2 cellular contexts compared by ENCODE assay signal in genomic region chr6:104959453-104959858, GRCh38.
TF ChIP-seq lines count a peak whose summit lies in the region.

No MANE protein-coding gene starts in this region.

TF ChIP-seq in GM23338, 12 proteins besides CTCF, POLR2A, EP300 and RAD21:
- TF ChIP-seq ZNF331 (CRISPR knock-in tag; IDR thresholded peaks at IDR 0.05; ENCODE audit: low read depth) = no peak
- no peak for TF ChIP-seq EZH2 (IDR thresholded peaks at IDR 0.05; ENCODE audit: low read depth, unreplicated experiment)
- no peak for TF ChIP-seq POLR2AphosphoS5 (IDR thresholded peaks at IDR 0.05; ENCODE audit: low read depth)
- TF ChIP-seq EZH2phosphoT487 (IDR thresholded peaks at IDR 0.05; ENCODE audit: unreplicated experiment) = no peak
- no peak for TF ChIP-seq CREB1 (CRISPR knock-in tag; IDR thresholded peaks at IDR 0.05; ENCODE audit: low read depth)
- no peak for TF ChIP-seq STAT1 (IDR thresholded peaks at IDR 0.05; ENCODE audit: unreplicated experiment)
- no peak for TF ChIP-seq JUNB (IDR thresholded peaks at IDR 0.05; ENCODE audit: unreplicated experiment)
- TF ChIP-seq ZNF114 (CRISPR knock-in tag; IDR thresholded peaks at IDR 0.05) = no peak
- TF ChIP-seq, protein P1, sequence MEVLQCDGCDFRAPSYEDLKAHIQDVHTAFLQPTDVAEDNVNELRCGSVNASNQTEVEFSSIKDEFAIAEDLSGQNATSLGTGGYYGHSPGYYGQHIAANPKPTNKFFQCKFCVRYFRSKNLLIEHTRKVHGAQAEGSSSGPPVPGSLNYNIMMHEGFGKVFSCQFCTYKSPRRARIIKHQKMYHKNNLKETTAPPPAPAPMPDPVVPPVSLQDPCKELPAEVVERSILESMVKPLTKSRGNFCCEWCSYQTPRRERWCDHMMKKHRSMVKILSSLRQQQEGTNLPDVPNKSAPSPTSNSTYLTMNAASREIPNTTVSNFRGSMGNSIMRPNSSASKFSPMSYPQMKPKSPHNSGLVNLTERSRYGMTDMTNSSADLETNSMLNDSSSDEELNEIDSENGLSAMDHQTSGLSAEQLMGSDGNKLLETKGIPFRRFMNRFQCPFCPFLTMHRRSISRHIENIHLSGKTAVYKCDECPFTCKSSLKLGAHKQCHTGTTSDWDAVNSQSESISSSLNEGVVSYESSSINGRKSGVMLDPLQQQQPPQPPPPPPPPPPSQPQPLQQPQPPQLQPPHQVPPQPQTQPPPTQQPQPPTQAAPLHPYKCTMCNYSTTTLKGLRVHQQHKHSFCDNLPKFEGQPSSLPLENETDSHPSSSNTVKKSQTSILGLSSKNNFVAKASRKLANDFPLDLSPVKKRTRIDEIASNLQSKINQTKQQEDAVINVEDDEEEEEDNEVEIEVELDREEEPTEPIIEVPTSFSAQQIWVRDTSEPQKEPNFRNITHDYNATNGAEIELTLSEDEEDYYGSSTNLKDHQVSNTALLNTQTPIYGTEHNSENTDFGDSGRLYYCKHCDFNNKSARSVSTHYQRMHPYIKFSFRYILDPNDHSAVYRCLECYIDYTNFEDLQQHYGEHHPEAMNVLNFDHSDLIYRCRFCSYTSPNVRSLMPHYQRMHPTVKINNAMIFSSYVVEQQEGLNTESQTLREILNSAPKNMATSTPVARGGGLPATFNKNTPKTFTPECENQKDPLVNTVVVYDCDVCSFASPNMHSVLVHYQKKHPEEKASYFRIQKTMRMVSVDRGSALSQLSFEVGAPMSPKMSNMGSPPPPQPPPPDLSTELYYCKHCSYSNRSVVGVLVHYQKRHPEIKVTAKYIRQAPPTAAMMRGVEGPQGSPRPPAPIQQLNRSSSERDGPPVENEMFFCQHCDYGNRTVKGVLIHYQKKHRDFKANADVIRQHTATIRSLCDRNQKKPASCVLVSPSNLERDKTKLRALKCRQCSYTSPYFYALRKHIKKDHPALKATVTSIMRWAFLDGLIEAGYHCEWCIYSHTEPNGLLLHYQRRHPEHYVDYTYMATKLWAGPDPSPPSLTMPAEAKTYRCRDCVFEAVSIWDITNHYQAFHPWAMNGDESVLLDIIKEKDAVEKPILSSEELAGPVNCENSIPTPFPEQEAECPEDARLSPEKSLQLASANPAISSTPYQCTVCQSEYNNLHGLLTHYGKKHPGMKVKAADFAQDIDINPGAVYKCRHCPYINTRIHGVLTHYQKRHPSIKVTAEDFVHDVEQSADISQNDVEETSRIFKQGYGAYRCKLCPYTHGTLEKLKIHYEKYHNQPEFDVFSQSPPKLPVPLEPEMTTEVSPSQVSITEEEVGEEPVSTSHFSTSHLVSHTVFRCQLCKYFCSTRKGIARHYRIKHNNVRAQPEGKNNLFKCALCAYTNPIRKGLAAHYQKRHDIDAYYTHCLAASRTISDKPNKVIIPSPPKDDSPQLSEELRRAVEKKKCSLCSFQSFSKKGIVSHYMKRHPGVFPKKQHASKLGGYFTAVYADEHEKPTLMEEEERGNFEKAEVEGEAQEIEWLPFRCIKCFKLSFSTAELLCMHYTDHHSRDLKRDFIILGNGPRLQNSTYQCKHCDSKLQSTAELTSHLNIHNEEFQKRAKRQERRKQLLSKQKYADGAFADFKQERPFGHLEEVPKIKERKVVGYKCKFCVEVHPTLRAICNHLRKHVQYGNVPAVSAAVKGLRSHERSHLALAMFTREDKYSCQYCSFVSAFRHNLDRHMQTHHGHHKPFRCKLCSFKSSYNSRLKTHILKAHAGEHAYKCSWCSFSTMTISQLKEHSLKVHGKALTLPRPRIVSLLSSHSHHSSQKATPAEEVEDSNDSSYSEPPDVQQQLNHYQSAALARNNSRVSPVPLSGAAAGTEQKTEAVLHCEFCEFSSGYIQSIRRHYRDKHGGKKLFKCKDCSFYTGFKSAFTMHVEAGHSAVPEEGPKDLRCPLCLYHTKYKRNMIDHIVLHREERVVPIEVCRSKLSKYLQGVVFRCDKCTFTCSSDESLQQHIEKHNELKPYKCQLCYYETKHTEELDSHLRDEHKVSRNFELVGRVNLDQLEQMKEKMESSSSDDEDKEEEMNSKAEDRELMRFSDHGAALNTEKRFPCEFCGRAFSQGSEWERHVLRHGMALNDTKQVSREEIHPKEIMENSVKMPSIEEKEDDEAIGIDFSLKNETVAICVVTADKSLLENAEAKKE (CRISPR knock-in tag; IDR thresholded peaks at IDR 0.05) = no peak
- TF ChIP-seq REST (IDR thresholded peaks at IDR 0.05; ENCODE audit: unreplicated experiment) = no peak
- no peak for TF ChIP-seq ETS1 (IDR thresholded peaks at IDR 0.05)
- TF ChIP-seq NANOG (IDR thresholded peaks at IDR 0.05; ENCODE audit: borderline replicate concordance) = no peak

TF ChIP-seq in H1, 55 proteins besides CTCF, POLR2A, EP300 and RAD21:
- TF ChIP-seq CBX5 (IDR thresholded peaks at IDR 0.05; ENCODE audit: low read depth, low read length) = no peak
- no peak for TF ChIP-seq TCF12 (IDR thresholded peaks at IDR 0.05; ENCODE audit: low read depth, low read length)
